Comparison of ENCODE assay signal across 9 cellular contexts in genomic region chr13:29846475-29847256, GRCh38. TPM values are rescaled to one million over a fixed set of nuclear protein-coding genes. Genes with fewer than 3 reads are reported as not detected.
DNase-seq lines count a peak whose midpoint lies in the region; ATAC-seq and TF ChIP-seq lines count a peak whose summit lies in the region.
"Had no signal": no experiment of that assay in that cellular context is flagged by ENCODE, and none has a peak within 500 bp of the region (broad histone marks: within the 10 kb centered on the region; RNA-seq: fewer than 3 reads in every experiment).

No MANE protein-coding gene starts in this region.

- TF ChIP-seq CTCF in heart right ventricle (IDR thresholded peaks at IDR 0.05): no peak
- TF ChIP-seq CTCF in uterus (IDR thresholded peaks at IDR 0.05): no peak

- intact Hi-C loops in heart right ventricle (cut with DNase I): loop anchor here in 8 of 10 donors (2.0 to 10.0 kb wide), 6 partner anchors 72 to 339 kb away; no protein-coding TSS in a partner anchor
- intact Hi-C loops in left cardiac atrium (cut with DNase I): loop anchor here (5.0 to 10.0 kb wide), 3 partner anchors 72 to 342 kb away; no protein-coding TSS in a partner anchor
- intact Hi-C loops in uterus (cut with DNase I; ENCODE audit: low total_unique reads): loop anchor here (5.0 kb wide), 1 partner anchor 266 kb away; no protein-coding TSS in a partner anchor

- H3K4me3 ChIP-seq in heart right ventricle: peak overlapping the region; percentile 33 to 98 (median 92)
- H3K4me3 ChIP-seq in mucosa of stomach (ENCODE audit: low read length): peak overlapping the region; percentile 61
- peak overlapping the region; percentile 69 to 72 for H3K4me3 ChIP-seq in uterus

- H3K27me3 ChIP-seq in heart right ventricle (no peaks in the 10 kb centered on the region), mucosa of stomach (ENCODE audit: control insufficient read depth, insufficient read depth, low read length) (no peaks in the 10 kb centered on the region), uterus (no peaks in the 10 kb centered on the region)

- WGBS in heart right ventricle, 2 donors: 57 to 62% methylated on average over 6 of the region's 6 CpGs

- DNase-seq in heart right ventricle: no peak
- no peak for DNase-seq in left cardiac atrium
- no peak for DNase-seq in caudate nucleus (lab: John Stamatoyannopoulos, UW)
- no peak for DNase-seq in uterus

- H3K9ac ChIP-seq in mucosa of stomach (ENCODE audit: low read length): peak overlapping the region; percentile 91

- H3K36me3 ChIP-seq in heart right ventricle: no peaks in the 10 kb centered on the region
- no peaks in the 10 kb centered on the region for H3K36me3 ChIP-seq in mucosa of stomach (ENCODE audit: control insufficient read depth, insufficient read depth, low read length)
- H3K36me3 ChIP-seq in uterus: no peaks in the 10 kb centered on the region

- ATAC-seq in heart right ventricle (no peak), left cardiac atrium (no peak), HG03432 (IDR thresholded peaks at IDR 0.05; ENCODE audit: unreplicated experiment) (no peak), HG02840 (IDR thresholded peaks at IDR 0.05; ENCODE audit: low FRiP score, unreplicated experiment) (no peak), esophagus mucosa (no peak)

- H3K4me1 ChIP-seq in heart right ventricle (peaks cover 4 to 46% (median 34%) of the 10 kb centered on the region in 9 donors), mucosa of stomach (ENCODE audit: control insufficient read depth, insufficient read depth, low read length) (peaks cover 15% of the 10 kb centered on the region), uterus (peaks cover 0 to 11% of the 10 kb centered on the region in 2 donors)

- TF ChIP-seq POLR2A in uterus (IDR thresholded peaks at IDR 0.05): no peak

- H3K27ac ChIP-seq in heart right ventricle (peak overlapping the region in 6 of 10 donors; percentile 22 to 99 (median 86)), caudate nucleus (ENCODE audit: low read depth, low read length) (peak overlapping the region; percentile 80), uterus (peak overlapping the region; percentile 99)
- H3K27ac ChIP-seq: HL-60 had no signal

- H3K9me3 ChIP-seq in heart right ventricle (no peaks in the 10 kb centered on the region), mucosa of stomach (ENCODE audit: control insufficient read depth, low read length) (no peaks in the 10 kb centered on the region), uterus (no peaks in the 10 kb centered on the region)

RNA-seq across cellular contexts. Expression of gene UBL3, which starts 3.8 kb away (rescaled TPM):
- total RNA-seq in heart right ventricle (10 to 100 TPM; 18.3 to 24.3 (median 21.0) TPM), left cardiac atrium (10 to 100 TPM; 21.9 to 22.3 TPM), uterus (10 to 100 TPM; 30.2 to 59.7 (median 56.8) TPM), esophagus mucosa (22.4 TPM)
- polyA plus RNA-seq in heart right ventricle: 10 to 100 TPM in 1 of 2 donors, 1 to 10 TPM in 1; 6.7 to 12.1 TPM
